In the genomic region with DNA sequence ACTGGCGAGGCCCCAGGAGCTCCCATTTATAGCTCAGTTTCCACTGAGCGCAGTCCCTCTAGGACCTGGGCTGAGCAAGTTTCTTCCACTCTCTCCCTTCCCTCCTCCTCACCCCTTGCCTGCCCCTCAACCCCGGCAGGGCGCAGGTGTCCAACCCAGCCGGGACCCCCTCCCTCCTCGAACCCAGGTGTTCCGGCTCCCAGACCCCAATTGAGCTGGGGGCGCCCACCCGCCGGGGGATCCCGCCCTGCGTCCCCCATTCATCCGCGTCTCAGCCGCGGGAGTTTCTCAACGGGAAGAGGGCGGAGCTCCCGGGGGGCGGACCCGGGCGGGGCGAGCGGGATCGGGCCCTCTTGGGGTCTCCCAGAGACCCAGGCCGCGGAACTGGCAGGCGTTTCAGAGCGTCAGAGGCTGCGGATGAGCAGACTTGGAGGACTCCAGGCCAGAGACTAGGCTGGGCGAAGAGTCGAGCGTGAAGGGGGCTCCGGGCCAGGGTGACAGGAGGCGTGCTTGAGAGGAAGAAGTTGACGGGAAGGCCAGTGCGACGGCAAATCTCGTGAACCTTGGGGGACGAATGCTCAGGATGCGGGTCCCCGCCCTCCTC, we compare ENCODE assay signal across 8 cellular contexts. TPM values are rescaled to one million over a fixed set of nuclear protein-coding genes. Genes with fewer than 3 reads are reported as not detected.
DNase-seq lines count a peak whose midpoint lies in the region; ATAC-seq and TF ChIP-seq lines count a peak whose summit lies in the region.

A gene (plus strand): TSS at position 366 of the 604 bp plus-strand sequence. CDS start 209 bp downstream, at position 575.

- DNase-seq in activated CD4-positive, CD25-positive, alpha-beta regulatory T cell treated with anti-CD3 and anti-CD28 coated beads, Interleukin-2, amount 50 U/mL, for 72 hours, result no peak
- DNase-seq in WERI-Rb-1 (peak; percentile 76), epithelial cell of proximal tubule (ENCODE audit: low read depth) (no peak), cerebellum (ENCODE audit: low spot score) (no peak), NCI-H2107 treated with DMSO at 0.1 percent for 48 hours (lab: John Stamatoyannopoulos, UW; ENCODE audit: unreplicated experiment) (no peak)

- TF ChIP-seq CTCF in WERI-Rb-1 (IDR thresholded peaks at IDR 0.05; ENCODE audit: low read depth, low read length) (no peak), epithelial cell of proximal tubule (conservative IDR thresholded peaks at IDR 0.05; ENCODE audit: low read depth, low read length) (no peak), neutrophil (IDR thresholded peaks at IDR 0.05) (no peak)

- H3K4me1 ChIP-seq in neutrophil (ENCODE audit: control insufficient read depth in 1 of 2, insufficient read depth in 1 of 2, low read depth in 1 of 2, low read length in 1 of 2), result peaks cover 3 to 4% of the 10 kb centered on the region in 2 experiments

- H3K27ac ChIP-seq in WERI-Rb-1 (peak within 1 kb of the TSS; percentile 95), neutrophil (no peak within 1 kb of the TSS)

- H3K27me3 ChIP-seq in WERI-Rb-1 (ENCODE audit: insufficient read depth, low read depth, severe bottlenecking) (no peaks in the 10 kb centered on the region), neutrophil (peaks cover 100% of the 10 kb centered on the region)

- no peaks in the 10 kb centered on the region for H3K9me3 ChIP-seq in WERI-Rb-1 (ENCODE audit: severe bottlenecking)
- no peaks in the 10 kb centered on the region for H3K9me3 ChIP-seq in neutrophil

- peak within 1 kb of the TSS; percentile 91 for H3K4me3 ChIP-seq in WERI-Rb-1 (ENCODE audit: low read depth, low read length)
- peak within 1 kb of the TSS; percentile 48 for H3K4me3 ChIP-seq in epithelial cell of proximal tubule (ENCODE audit: low read depth, low read length)
- H3K4me3 ChIP-seq in neutrophil (ENCODE audit: low read depth in 1 of 2, low read length in 1 of 2), result peak within 1 kb of the TSS; percentile 61 to 67

- ATAC-seq in activated CD4-positive, CD25-positive, alpha-beta regulatory T cell treated with anti-CD3 and anti-CD28 coated beads, Interleukin-2, amount 50 U/mL, for 24 hours, result peak; percentile 37 to 46
- ATAC-seq in GM19397 (IDR thresholded peaks at IDR 0.05; ENCODE audit: unreplicated experiment), result no peak

- H3K36me3 ChIP-seq in WERI-Rb-1, result peaks cover 34% of the 10 kb centered on the region
- H3K36me3 ChIP-seq in neutrophil, result no peaks in the 10 kb centered on the region

RNA-seq across cellular contexts. Expression of the gene that starts here (rescaled TPM):
- not detected in 2 replicates for total RNA-seq in epithelial cell of proximal tubule
- total RNA-seq in cerebellum, result 5.3 TPM
